ENCODE assay signal across 11 cellular contexts in the genomic region with DNA sequence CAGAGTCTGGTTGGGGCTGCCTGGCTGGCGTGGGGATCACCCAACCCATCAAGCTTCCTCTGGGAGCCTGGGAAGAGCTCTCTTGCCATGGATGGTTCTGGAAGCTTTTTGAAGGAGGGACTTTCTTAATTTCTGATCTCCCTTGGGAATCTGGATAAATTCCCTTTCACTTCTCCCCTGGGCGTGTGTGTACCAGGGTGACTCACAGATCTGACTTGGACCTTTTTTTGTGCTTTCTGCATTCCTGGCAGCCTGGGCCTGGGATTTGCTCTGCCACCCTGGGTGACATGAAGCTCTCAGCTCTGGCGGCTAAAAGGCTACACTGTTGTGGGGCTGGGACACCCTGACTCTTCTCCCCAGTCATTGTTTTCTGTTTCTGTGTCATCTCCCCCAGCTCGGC.
DNase-seq lines count a peak whose midpoint lies in the region; ATAC-seq lines count a peak whose summit lies in the region.
"Had no signal": no experiment of that assay in that cellular context is flagged by ENCODE, and none has a peak within 500 bp of the region (broad histone marks: within the 10 kb centered on the region; RNA-seq: fewer than 3 reads in every experiment).

No MANE protein-coding gene starts in this region.

- H3K9me3 Mint-ChIP-seq in stimulated activated effector memory CD8-positive, alpha-beta T cell treated with anti-CD3 and anti-CD28 coated beads, Interleukin-12 subunit alpha, Interleukin-12 subunit beta, amount 100 ng/mL, for 72 hours = no peaks in the 10 kb centered on the region
- H3K9me3 Mint-ChIP-seq: CD4-positive, alpha-beta memory T cell had no signal

- H3K27ac Mint-ChIP-seq in stimulated activated effector memory CD8-positive, alpha-beta T cell treated with anti-CD3 and anti-CD28 coated beads, Interleukin-12 subunit alpha, Interleukin-12 subunit beta, amount 100 ng/mL, for 72 hours = no peak overlapping the region

- H3K4me3 Mint-ChIP-seq in stimulated activated effector memory CD8-positive, alpha-beta T cell treated with anti-CD3 and anti-CD28 coated beads, Interleukin-12 subunit alpha, Interleukin-12 subunit beta, amount 100 ng/mL, for 72 hours = no peak overlapping the region
- H3K4me3 Mint-ChIP-seq: CD4-positive, alpha-beta memory T cell had no signal

- peak; percentile 54 for DNase-seq in AG08396 (ENCODE audit: low spot score)
- peak; percentile 22 for DNase-seq in HK-2 (ENCODE audit: unreplicated experiment)
- peak; percentile 43 for DNase-seq in amniotic epithelial cell (ENCODE audit: low read depth)
- DNase-seq in glomerular visceral epithelial cell (ENCODE audit: extremely low spot score) = peak; percentile 49
- DNase-seq in Kasumi-1 (lab: John Stamatoyannopoulos, UW) = no peak
- DNase-seq in stimulated activated effector memory CD8-positive, alpha-beta T cell treated with anti-CD3 and anti-CD28 coated beads, Interleukin-12 subunit alpha, Interleukin-12 subunit beta, amount 100 ng/mL, for 72 hours (ENCODE audit: low spot score in 2 of 2) = no peak
- DNase-seq in NCI-H2171 (lab: John Stamatoyannopoulos, UW) = no peak
- DNase-seq: CD4-positive, alpha-beta memory T cell; NCI-H524 treated with DMSO at 0.1 percent for 48 hours; substantia nigra had no signal

- no peak for ATAC-seq in HG03159 (IDR thresholded peaks at IDR 0.05; ENCODE audit: unreplicated experiment)
- ATAC-seq in stimulated activated effector memory CD8-positive, alpha-beta T cell treated with anti-CD3 and anti-CD28 coated beads, Interleukin-12 subunit alpha, Interleukin-12 subunit beta, amount 100 ng/mL, for 72 hours = no peak

- peaks cover 96% of the 10 kb centered on the region for H3K36me3 Mint-ChIP-seq in stimulated activated effector memory CD8-positive, alpha-beta T cell treated with anti-CD3 and anti-CD28 coated beads, Interleukin-12 subunit alpha, Interleukin-12 subunit beta, amount 100 ng/mL, for 72 hours

- H3K4me1 Mint-ChIP-seq in stimulated activated effector memory CD8-positive, alpha-beta T cell treated with anti-CD3 and anti-CD28 coated beads, Interleukin-12 subunit alpha, Interleukin-12 subunit beta, amount 100 ng/mL, for 72 hours = peaks cover 36% of the 10 kb centered on the region

Comparison
In these comparisons a context has a peak if more than half of its experiments do, and no peak if none do; other contexts are left out.
1. DNase-seq: peak in AG08396 (single experiment), HK-2 (single experiment), amniotic epithelial cell (single experiment) and glomerular visceral epithelial cell (single experiment); none in Kasumi-1 (0 of 2), stimulated activated effector memory CD8-positive, alpha-beta T cell treated with anti-CD3 and anti-CD28 coated beads, Interleukin-12 subunit alpha, Interleukin-12 subunit beta, amount 100 ng/mL, for 72 hours (0 of 2) and NCI-H2171 (single experiment).